Comparison of ENCODE assay signal across 33 cellular contexts in genomic region chr20:11364736-11365135, GRCh38.
"Had no signal": no experiment of that assay in that cellular context is flagged by ENCODE, and none has a peak within 500 bp of the region (broad histone marks: within the 10 kb centered on the region; RNA-seq: fewer than 3 reads in every experiment).

No MANE protein-coding gene starts in this region.

- ATAC-seq: activated naive CD4-positive, alpha-beta T cell treated with anti-CD3 and anti-CD28 coated beads, Interleukin-2, amount 50 U/mL, for 72 hours; activated naive CD8-positive, alpha-beta T cell treated with anti-CD3 and anti-CD28 coated beads, Interleukin-2, amount 50 U/mL, for 24 hours; activated T-cell treated with anti-CD3 and anti-CD28 coated beads, Interleukin-2, amount 50 U/mL, for 4 hours; activated T-cell treated with anti-CD3 and anti-CD28 coated beads, Interleukin-2, amount 50 U/mL, for 72 hours; activated T-helper 17 cell treated with anti-CD3 and anti-CD28 coated beads, Interleukin-2, amount 50 U/mL, for 72 hours; body of pancreas had no signal

- DNase-seq: activated effector memory CD4-positive, alpha-beta T cell treated with anti-CD3 and anti-CD28 coated beads, Interleukin-2, amount 50 U/mL, for 16 hours; activated effector memory CD4-positive, alpha-beta T cell treated with Interleukin-2 at 50 U/mL for 16 hours; activated gamma-delta T cell; activated gamma-delta T cell treated with Interleukin-2 at 50 U/mL for 16 hours; activated naive CD4-positive, alpha-beta T cell; activated naive CD4-positive, alpha-beta T cell treated with anti-CD3 and anti-CD28 coated beads for 36 hours; activated naive CD4-positive, alpha-beta T cell treated with anti-CD3 and anti-CD28 coated beads, Interleukin-2, amount 10 ng/mL, durations not matched to agents 7 days and 5 days; activated naive CD4-positive, alpha-beta T cell treated with anti-CD3 and anti-CD28 coated beads, Interleukin-2, amount 50 U/mL, for 16 hours; activated naive CD4-positive, alpha-beta T cell treated with Interleukin-2 at 50 U/mL for 16 hours; activated naive CD8-positive, alpha-beta T cell treated with anti-CD3 and anti-CD28 coated beads for 36 hours; activated naive CD8-positive, alpha-beta T cell treated with anti-CD3 and anti-CD28 coated beads, Interleukin-2, amount 10 ng/mL, durations not matched to agents 7 days and 5 days; activated naive CD8-positive, alpha-beta T cell treated with anti-CD3 and anti-CD28 coated beads, Interleukin-2, amount 50 U/mL, for 24 hours; activated T-cell treated with anti-CD3 and anti-CD28 coated beads, Interleukin-2, amount 50 U/mL, for 24 hours; activated T-cell treated with anti-CD3 and anti-CD28 coated beads, Interleukin-2, amount 50 U/mL, for 4 hours; activated T-cell treated with anti-CD3 and anti-CD28 coated beads, Interleukin-2, amount 50 U/mL, for 48 hours; activated T-cell treated with anti-CD3 and anti-CD28 coated beads, Interleukin-2, amount 50 U/mL, for 72 hours; adrenal gland; amniotic stem cell; amygdala; anterior cingulate cortex; aorta; body of pancreas; brain microvascular endothelial cell; caudate nucleus; central memory CD4-positive, alpha-beta T cell; cerebellar nuclear complex had no signal

- H3K36me3 ChIP-seq: adrenal gland, ascending aorta, brain microvascular endothelial cell, breast epithelium, cardiac muscle cell had no signal

- H3K27ac ChIP-seq: adrenal gland, ascending aorta, body of pancreas, brain microvascular endothelial cell, breast epithelium, cardiac muscle cell had no signal

- H3K9me3 ChIP-seq: adrenal gland, ascending aorta, body of pancreas, breast epithelium had no signal

- H3K4me1 ChIP-seq: adrenal gland, ascending aorta, body of pancreas, breast epithelium had no signal

- H3K4me3 ChIP-seq: adrenal gland, ascending aorta, body of pancreas, breast epithelium, cardiac muscle cell had no signal

- FAIRE-seq: astrocyte, bronchial epithelial cell had no signal

- H3K27me3 ChIP-seq: adrenal gland, ascending aorta, body of pancreas, brain microvascular endothelial cell, breast epithelium, cardiac muscle cell had no signal
